In the genomic region with DNA sequence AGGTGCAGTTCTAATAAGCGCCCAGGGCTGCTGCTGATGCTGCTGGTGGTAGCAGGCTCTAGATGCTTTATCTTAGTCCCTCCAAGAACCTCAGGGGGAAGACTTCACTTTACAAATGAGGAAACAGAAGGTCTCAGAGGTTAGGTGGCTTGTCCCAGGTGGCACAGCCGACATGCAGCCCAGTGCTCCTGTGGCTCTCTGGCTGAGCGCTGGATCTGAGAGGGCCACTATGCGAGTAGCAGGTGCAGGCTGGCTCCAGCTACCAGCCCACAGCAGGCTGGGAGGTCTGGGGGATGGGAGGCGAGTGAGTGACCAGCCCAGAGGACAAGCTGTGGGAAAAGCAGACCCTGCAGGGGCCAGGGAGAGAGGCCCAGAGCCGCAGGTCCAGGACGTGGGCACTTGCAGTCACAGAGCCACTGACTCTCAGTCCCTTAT, we compare ENCODE assay signal across 1 cellular context.
TF ChIP-seq lines count a peak whose summit lies in the region.

No MANE protein-coding gene starts in this region.

TF ChIP-seq in SK-N-SH treated with all-trans-retinoic acid at 6 μM for 48 hours, 23 proteins besides CTCF, POLR2A, EP300 and RAD21 (continued from another document):
- TF ChIP-seq, protein P1, sequence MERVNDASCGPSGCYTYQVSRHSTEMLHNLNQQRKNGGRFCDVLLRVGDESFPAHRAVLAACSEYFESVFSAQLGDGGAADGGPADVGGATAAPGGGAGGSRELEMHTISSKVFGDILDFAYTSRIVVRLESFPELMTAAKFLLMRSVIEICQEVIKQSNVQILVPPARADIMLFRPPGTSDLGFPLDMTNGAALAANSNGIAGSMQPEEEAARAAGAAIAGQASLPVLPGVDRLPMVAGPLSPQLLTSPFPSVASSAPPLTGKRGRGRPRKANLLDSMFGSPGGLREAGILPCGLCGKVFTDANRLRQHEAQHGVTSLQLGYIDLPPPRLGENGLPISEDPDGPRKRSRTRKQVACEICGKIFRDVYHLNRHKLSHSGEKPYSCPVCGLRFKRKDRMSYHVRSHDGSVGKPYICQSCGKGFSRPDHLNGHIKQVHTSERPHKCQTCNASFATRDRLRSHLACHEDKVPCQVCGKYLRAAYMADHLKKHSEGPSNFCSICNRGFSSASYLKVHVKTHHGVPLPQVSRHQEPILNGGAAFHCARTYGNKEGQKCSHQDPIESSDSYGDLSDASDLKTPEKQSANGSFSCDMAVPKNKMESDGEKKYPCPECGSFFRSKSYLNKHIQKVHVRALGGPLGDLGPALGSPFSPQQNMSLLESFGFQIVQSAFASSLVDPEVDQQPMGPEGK (CRISPR knock-in tag; IDR thresholded peaks at IDR 0.05; ENCODE audit: borderline replicate concordance): no peak
- TF ChIP-seq CSDC2 (CRISPR knock-in tag; IDR thresholded peaks at IDR 0.05) (no peak), GLIS3 (CRISPR knock-in tag; IDR thresholded peaks at IDR 0.05) (no peak), ISL1 (CRISPR knock-in tag; IDR thresholded peaks at IDR 0.05) (no peak)
